ENCODE assay signal across 8 cellular contexts in genomic region chr11:66311965-66312548, GRCh38. TPM values are rescaled to one million over a fixed set of nuclear protein-coding genes. Genes with fewer than 3 reads are reported as not detected.
DNase-seq lines count a peak whose midpoint lies in the region; ATAC-seq and TF ChIP-seq lines count a peak whose summit lies in the region.

No MANE protein-coding gene starts in this region.

- peak overlapping the region; percentile 68 to 73 for H3K9ac ChIP-seq in colonic mucosa (ENCODE audit: low read depth in 2 of 2, low read length in 2 of 2)

- H3K4me1 ChIP-seq in BE2C, result peaks cover 27% of the 10 kb centered on the region
- peaks cover 5% of the 10 kb centered on the region for H3K4me1 ChIP-seq in colonic mucosa

- DNase-seq in BE2C (peak; percentile 97), GM19240 (ENCODE audit: insufficient read length, low spot score) (peak; percentile 83), NCI-H510A (lab: John Stamatoyannopoulos, UW) (peak; percentile 69), colonic mucosa (peak; percentile 94), left lobe of liver (ENCODE audit: low spot score) (peak; percentile 96)
- peak; percentile 97 to 98 for DNase-seq in activated CD4-positive, alpha-beta T cell treated with anti-CD3 and anti-CD28 coated beads for 4 hours
- DNase-seq in stimulated activated CD4-positive, alpha-beta T cell treated with anti-CD3 and anti-CD28 coated beads, Interleukin-1b, Interleukin-23, amount 100 ng/mL, for 48 hours, result peak; percentile 97

- ATAC-seq in HG03442 (IDR thresholded peaks at IDR 0.05; ENCODE audit: unreplicated experiment), result peak; percentile 66
- peak; percentile 84 for ATAC-seq in left lobe of liver

- no peak for TF ChIP-seq CTCF in BE2C (IDR thresholded peaks at IDR 0.05; ENCODE audit: low read depth, low read length)
- TF ChIP-seq CTCF in colonic mucosa (IDR thresholded peaks at IDR 0.05), result no peak

- peak overlapping the region; percentile 89 for H3K27ac ChIP-seq in colonic mucosa

- H3K4me3 ChIP-seq in BE2C (ENCODE audit: low read depth, low read length) (peak overlapping the region; percentile 68), colonic mucosa (peak overlapping the region; percentile 54)

- H3K36me3 ChIP-seq in BE2C (no peaks in the 10 kb centered on the region), colonic mucosa (no peaks in the 10 kb centered on the region)

- H3K27me3 ChIP-seq in BE2C (no peaks in the 10 kb centered on the region), colonic mucosa (no peaks in the 10 kb centered on the region)

- intact Hi-C loops in colonic mucosa (cut with DNase I), result loop anchor here (1.0 kb wide), 1 partner anchor 77 kb away; no protein-coding TSS in a partner anchor

- H3K9me3 ChIP-seq in BE2C (no peaks in the 10 kb centered on the region), colonic mucosa (no peaks in the 10 kb centered on the region)

RNA-seq across cellular contexts. Expression of gene CD248, which starts 4.8 kb away (rescaled TPM):
- 93.0 TPM for polyA plus RNA-seq in BE2C (2012; ENCODE audit: insufficient read depth, insufficient read length, low read depth)
- total RNA-seq in colonic mucosa (1 to 10 TPM; 4.9 to 8.8 TPM), left lobe of liver (0.91 TPM)

RNA-seq across cellular contexts. Expression of gene TMEM151A, which starts 20.4 kb away (rescaled TPM):
- 16.8 TPM for polyA plus RNA-seq in BE2C (2012; ENCODE audit: insufficient read depth, insufficient read length, low read depth)
- total RNA-seq in colonic mucosa (under 1 TPM; 0.37 to 0.47 TPM), left lobe of liver (0.10 TPM)

RNA-seq across cellular contexts. Expression of gene YIF1A, which starts 23.1 kb away (rescaled TPM):
- polyA plus RNA-seq in BE2C (2012; ENCODE audit: insufficient read depth, insufficient read length, low read depth), result 314 TPM
- total RNA-seq in colonic mucosa, result 100 to 1,000 TPM in 1 of 2 donors, 10 to 100 TPM in 1; 87.4 to 159 TPM
- 120 TPM for total RNA-seq in left lobe of liver

RNA-seq across cellular contexts. Expression of gene RIN1, which starts 24.2 kb away (rescaled TPM):
- polyA plus RNA-seq in BE2C (2012; ENCODE audit: insufficient read depth, insufficient read length, low read depth), result 18.0 TPM
- total RNA-seq in colonic mucosa, result 10 to 100 TPM; 11.6 to 20.0 TPM
- total RNA-seq in left lobe of liver, result 0.93 TPM

RNA-seq across cellular contexts. Expression of gene BRMS1, which starts 32.8 kb away (rescaled TPM):
- polyA plus RNA-seq in BE2C (2012; ENCODE audit: insufficient read depth, insufficient read length, low read depth), result 109 TPM
- 10 to 100 TPM; 31.1 to 64.6 TPM for total RNA-seq in colonic mucosa
- 11.2 TPM for total RNA-seq in left lobe of liver

Comparison
In these comparisons a context has a peak if more than half of its experiments do, and no peak if none do; other contexts are left out.
1. Peak in every context shown above with its lines: DNase-seq, ATAC-seq, H3K4me3 ChIP-seq and H3K27ac ChIP-seq.